11 cellular contexts compared by ENCODE assay signal in the genomic region with DNA sequence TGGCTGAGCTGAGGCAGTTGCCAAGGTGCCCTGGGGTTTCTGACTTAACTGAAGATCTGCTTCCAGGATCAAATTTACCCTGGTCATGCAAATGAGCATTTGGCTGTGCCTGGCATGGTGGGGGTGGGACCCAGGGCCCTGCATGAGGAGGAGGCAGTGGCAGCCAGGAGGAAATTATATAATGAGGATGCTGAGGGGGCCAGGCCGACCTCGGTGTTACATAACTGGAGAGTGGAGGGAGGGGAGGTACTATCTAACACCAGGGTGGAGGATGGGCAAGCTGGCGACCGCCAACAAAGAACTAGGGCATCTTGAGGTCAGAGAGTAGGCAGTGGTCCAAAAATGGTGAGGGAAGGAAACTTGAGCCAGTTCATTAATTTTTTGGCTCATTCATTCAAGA. TPM values are rescaled to one million over a fixed set of nuclear protein-coding genes. Genes with fewer than 3 reads are reported as not detected.
A peak's percentile ranks its signal among the peaks of the same experiment; 100 is the strongest.
DNase-seq lines count a peak whose midpoint lies in the region; ATAC-seq, FAIRE-seq and TF ChIP-seq lines count a peak whose summit lies in the region.
"Had no signal": no experiment of that assay in that cellular context is flagged by ENCODE, and none has a peak within 500 bp of the region (broad histone marks: within the 10 kb centered on the region; RNA-seq: fewer than 3 reads in every experiment).

No MANE protein-coding gene starts in this region.

- H3K4me3 ChIP-seq in breast epithelium, result no peak overlapping the region
- no peak overlapping the region for H3K4me3 ChIP-seq in mammary epithelial cell (replicated peaks in 1 of 3; ENCODE audit: insufficient read depth in 1 of 3, low read depth in 2 of 3, low read length in 3 of 3)

- intact Hi-C loops in breast epithelium (cut with DNase I; ENCODE audit: low total_unique reads), result no loop called here
- intact Hi-C loops in mammary epithelial cell (cut with micrococcal nuclease), result no loop called here
- intact Hi-C loops in left colon (cut with DNase I, micrococcal nuclease), result no loop called here

- H3K9me3 ChIP-seq in breast epithelium (no peaks in the 10 kb centered on the region), mammary epithelial cell (replicated peaks; ENCODE audit: insufficient read depth, low read length) (no peaks in the 10 kb centered on the region)

- H3K9me3 Mint-ChIP-seq in chondrocyte (ENCODE audit: low read depth) (no peaks in the 10 kb centered on the region), nephron (no peaks in the 10 kb centered on the region)

- H3K27me3 Mint-ChIP-seq in chondrocyte (ENCODE audit: low read depth) (no peaks in the 10 kb centered on the region), nephron (ENCODE audit: low read depth) (no peaks in the 10 kb centered on the region)

- H3K36me3 ChIP-seq in breast epithelium (no peaks in the 10 kb centered on the region), mammary epithelial cell (ENCODE audit: insufficient read depth, low read length) (no peaks in the 10 kb centered on the region)

- H3K9ac ChIP-seq in mammary epithelial cell (ENCODE audit: insufficient read depth, low read length), result no peak overlapping the region

- peaks cover 61% of the 10 kb centered on the region for H3K79me2 ChIP-seq in mammary epithelial cell (ENCODE audit: insufficient read depth, low read length)

- DNase-seq in breast epithelium (ENCODE audit: low spot score in 2 of 2) (no peak), mammary epithelial cell (no peak), chondrocyte (ENCODE audit: low spot score) (no peak), urothelium cell line (ENCODE audit: low spot score) (no peak), left colon (no peak), NCI-H1092 treated with DMSO at 0.1 percent for 48 hours (lab: John Stamatoyannopoulos, UW) (no peak)
- DNase-seq: central memory CD4-positive, alpha-beta T cell; hippocampal formation; NCI-H1092 had no signal

- H3K27me3 ChIP-seq in breast epithelium (no peaks in the 10 kb centered on the region), mammary epithelial cell (ENCODE audit: insufficient read depth, low read length) (no peaks in the 10 kb centered on the region)

- H3K4me2 ChIP-seq in mammary epithelial cell (ENCODE audit: insufficient read depth, low read depth, low read length), result no peak overlapping the region

- H3K4me3 Mint-ChIP-seq in chondrocyte (ENCODE audit: unreplicated experiment) (no peak overlapping the region), nephron (no peak overlapping the region)

- TF ChIP-seq CTCF in breast epithelium (IDR thresholded peaks at IDR 0.05) (no peak), mammary epithelial cell (conservative IDR thresholded peaks at IDR 0.05 in 1 of 2, IDR thresholded peaks at IDR 0.05 in 1 of 2; ENCODE audit: extremely low read depth in 1 of 2, insufficient read depth in 1 of 2, low read depth in 1 of 2, low read length in 2 of 2) (no peak), chondrocyte (IDR thresholded peaks at IDR 0.05) (no peak), nephron (IDR thresholded peaks at IDR 0.05; ENCODE audit: unreplicated experiment in 3 of 3) (no peak)

- H3K4me1 Mint-ChIP-seq in chondrocyte (ENCODE audit: low read depth) (peaks cover 55% of the 10 kb centered on the region), nephron (peaks cover 68% of the 10 kb centered on the region)

- 50% methylated on average over 4 of the region's 4 CpGs for WGBS in mammary epithelial cell (ENCODE audit: low coverage, missing lambda C conversion rate)

- dilution Hi-C loops in mammary epithelial cell (cut with HindIII; ENCODE audit: low sequenced_read_pairs), result no loop called here

- in situ Hi-C loops in mammary epithelial cell (cut with MboI; ENCODE audit: low sequenced_read_pairs in 2 of 2), result no loop called here

- H3K27ac Mint-ChIP-seq in chondrocyte (ENCODE audit: unreplicated experiment) (peak overlapping the region; percentile 92), nephron (peak overlapping the region; percentile 60 to 92 (median 88))

- peaks cover 0 to 7% of the 10 kb centered on the region in 2 donors for H3K4me1 ChIP-seq in breast epithelium
- peaks cover 38% of the 10 kb centered on the region for H3K4me1 ChIP-seq in mammary epithelial cell (ENCODE audit: insufficient read depth, low read length)

- BruUV-seq in mammary epithelial cell (replicated peaks; lab: Mats Ljungman, UMichigan), result no TSS peak

- no peaks in the 10 kb centered on the region for H4K20me1 ChIP-seq in mammary epithelial cell (ENCODE audit: insufficient read depth, low read length)

- peak; percentile 79 for FAIRE-seq in urothelium cell line (lab: Jason Lieb, UNC)

- H3K27ac ChIP-seq in breast epithelium (peak overlapping the region; percentile 33 to 76), mammary epithelial cell (ENCODE audit: insufficient read depth, low read depth, low read length) (no peak overlapping the region)

- H3K36me3 Mint-ChIP-seq in chondrocyte (ENCODE audit: low read depth) (peaks cover 10% of the 10 kb centered on the region), nephron (ENCODE audit: low read depth) (peaks cover 19% of the 10 kb centered on the region)

- no peak for TF ChIP-seq POLR2A in breast epithelium (IDR thresholded peaks at IDR 0.05)

- ATAC-seq in left colon (no peak), GM19328 (IDR thresholded peaks at IDR 0.05; ENCODE audit: unreplicated experiment) (no peak)

- no peak overlapping the region for H2AFZ ChIP-seq in mammary epithelial cell (ENCODE audit: low read depth, low read length)

- CTCF ChIA-PET in mammary epithelial cell (lab: Charles Lee; ENCODE audit: low non-redundant PET), result no interaction called here

RNA-seq across cellular contexts. Expression of a gene that starts 16.4 kb away (rescaled TPM):
- 10 to 100 TPM; 21.1 to 33.3 (median 26.5) TPM for total RNA-seq in breast epithelium
- 1 to 10 TPM; 6.0 to 7.5 TPM for total RNA-seq in mammary epithelial cell
- 11.3 TPM for polyA plus RNA-seq in mammary epithelial cell
- polyA minus RNA-seq in mammary epithelial cell, result 8.8 TPM
- 19.5 to 20.3 TPM (median 20.3 TPM) in 3 replicates for total RNA-seq in chondrocyte
- 10 to 100 TPM in 1 of 2 donors, 1 to 10 TPM in 1; 4.6 to 10.7 TPM for total RNA-seq in left colon

RNA-seq across cellular contexts. Expression of a gene that starts 32.7 kb away (rescaled TPM):
- 1 to 10 TPM in 1 of 3 donors, under 1 TPM in 2; 0.44 to 1.3 (median 0.66) TPM for total RNA-seq in breast epithelium
- 10 to 100 TPM in 1 of 2 donors, under 1 TPM in 1; 0.83 to 17.3 TPM for total RNA-seq in mammary epithelial cell
- polyA plus RNA-seq in mammary epithelial cell, result 10.7 TPM
- 7.1 TPM for polyA minus RNA-seq in mammary epithelial cell
- total RNA-seq in chondrocyte, result 1.8 to 6.1 TPM (median 5.9 TPM) in 3 replicates
- total RNA-seq in left colon, result 1 to 10 TPM; 2.2 to 6.0 TPM

RNA-seq across cellular contexts. Expression of a gene that starts 53.6 kb away (rescaled TPM):
- 1 to 10 TPM; 3.2 to 7.8 (median 7.2) TPM for total RNA-seq in breast epithelium
- 1 to 10 TPM in 1 of 2 donors, under 1 TPM in 1; 0.83 to 1.6 TPM for total RNA-seq in mammary epithelial cell
- 2.3 TPM for polyA plus RNA-seq in mammary epithelial cell
- not detected for polyA minus RNA-seq in mammary epithelial cell
- total RNA-seq in chondrocyte, result 3.4 to 4.3 TPM (median 3.8 TPM) in 3 replicates
- total RNA-seq in left colon, result 1 to 10 TPM; 1.1 to 2.0 TPM
